ENCODE assay signal across 9 cellular contexts in the genomic region with DNA sequence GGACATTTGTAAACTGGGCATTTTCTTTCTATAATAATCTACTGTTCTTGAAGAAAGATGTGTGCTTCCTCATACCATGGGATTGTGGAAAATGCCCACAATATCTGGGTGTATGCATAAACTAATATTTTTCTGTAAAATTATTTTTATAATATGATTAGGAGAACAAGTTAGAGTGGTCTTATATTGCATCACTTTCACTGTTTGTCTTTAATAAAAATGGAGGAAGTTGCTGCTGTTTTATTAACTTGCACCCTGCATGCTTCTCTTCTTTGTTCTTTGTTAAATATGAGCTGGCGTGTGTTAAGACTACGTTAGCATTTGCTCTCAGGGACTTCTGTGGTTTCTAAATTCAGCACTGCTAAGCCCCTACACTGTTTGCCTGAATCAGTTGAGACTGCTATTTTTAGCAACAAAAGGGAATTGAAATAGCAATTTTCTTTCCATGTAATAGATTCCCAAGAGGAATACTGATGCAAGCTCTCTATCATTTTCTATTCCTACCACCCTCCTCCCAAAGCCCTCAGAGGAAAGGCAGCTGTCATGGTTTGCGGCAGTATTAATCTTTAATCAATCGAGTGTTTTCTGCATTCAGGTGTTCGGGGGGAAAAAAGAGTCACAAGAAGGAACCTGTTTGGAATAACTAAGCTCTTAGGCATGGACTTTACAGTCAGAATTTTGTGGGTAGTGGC. TPM values are rescaled to one million over a fixed set of nuclear protein-coding genes. Genes with fewer than 3 reads are reported as not detected.
A peak's percentile ranks its signal among the peaks of the same experiment; 100 is the strongest.
DNase-seq lines count a peak whose midpoint lies in the region; ATAC-seq and TF ChIP-seq lines count a peak whose summit lies in the region.
"Had no signal": no experiment of that assay in that cellular context is flagged by ENCODE, and none has a peak within 500 bp of the region (broad histone marks: within the 10 kb centered on the region; RNA-seq: fewer than 3 reads in every experiment).

No MANE protein-coding gene starts in this region.

- no peak overlapping the region for H3K14ac ChIP-seq in mesenchymal stem cell (ENCODE audit: low read length in 2 of 2)

- H3K27me3 Mint-ChIP-seq in activated naive CD4-positive, alpha-beta T cell treated with anti-CD3 and anti-CD28 coated beads for 36 hours (ENCODE audit: low read depth) = no peaks in the 10 kb centered on the region

- TF ChIP-seq POLR2A in GM18505 (IDR thresholded peaks at IDR 0.05; ENCODE audit: borderline replicate concordance, extremely low read depth, insufficient read depth, insufficient read length) = no peak
- TF ChIP-seq POLR2A in gastroesophageal sphincter (IDR thresholded peaks at IDR 0.05) = no peak

- no peak for TF ChIP-seq EP300 in gastroesophageal sphincter (IDR thresholded peaks at IDR 0.05)

- no peak overlapping the region for H3K18ac ChIP-seq in mesenchymal stem cell (ENCODE audit: low read depth in 1 of 2, low read length in 2 of 2)

- peaks cover 2% of the 10 kb centered on the region for H3K9me3 Mint-ChIP-seq in activated naive CD4-positive, alpha-beta T cell treated with anti-CD3 and anti-CD28 coated beads for 36 hours

- H3K27me3 ChIP-seq in mesenchymal stem cell (ENCODE audit: control insufficient read depth in 1 of 2, insufficient read depth in 1 of 2, low read length in 2 of 2) = no peaks in the 10 kb centered on the region
- no peaks in the 10 kb centered on the region for H3K27me3 ChIP-seq in gastroesophageal sphincter

- no peak overlapping the region for H2BK120ac ChIP-seq in mesenchymal stem cell (ENCODE audit: low read depth, low read length)

- H3K27ac ChIP-seq in caudate nucleus (ENCODE audit: low read depth, low read length) = peak overlapping the region; percentile 36
- H3K27ac ChIP-seq in mesenchymal stem cell (ENCODE audit: low read length, poor library complexity, severe bottlenecking) = peak overlapping the region; percentile 28
- peak overlapping the region in 2 of 4 donors; percentile 34 to 46 for H3K27ac ChIP-seq in gastroesophageal sphincter

- WGBS in mesenchymal stem cell = 75% methylated on average over 5 of the region's 5 CpGs
- WGBS in gastroesophageal sphincter (ENCODE audit: low coverage in 1 of 2), 2 donors = 21 to 45% methylated on average over 5 of the region's 5 CpGs

- CTCF ChIA-PET in activated naive CD4-positive, alpha-beta T cell treated with anti-CD3 and anti-CD28 coated beads for 36 hours (lab: Charles Lee) = interaction anchor here (0.6 kb wide), 1 partner anchor 464 kb away, joined by 4 read pairs; no protein-coding TSS in a partner anchor

- no peak overlapping the region for H3K4me3 Mint-ChIP-seq in activated naive CD4-positive, alpha-beta T cell treated with anti-CD3 and anti-CD28 coated beads for 36 hours

- peaks cover 50% of the 10 kb centered on the region for H3K36me3 Mint-ChIP-seq in activated naive CD4-positive, alpha-beta T cell treated with anti-CD3 and anti-CD28 coated beads for 36 hours (ENCODE audit: low read depth)

- no peak overlapping the region for H2BK15ac ChIP-seq in mesenchymal stem cell (ENCODE audit: low read depth, poor library complexity, severe bottlenecking)

- intact Hi-C loops in activated naive CD4-positive, alpha-beta T cell treated with anti-CD3 and anti-CD28 coated beads for 36 hours (cut with micrococcal nuclease) = no loop called here

- peak overlapping the region; percentile 83 for H3K9ac ChIP-seq in mesenchymal stem cell (ENCODE audit: low read length)

- TF ChIP-seq CTCF in AG09309 (IDR thresholded peaks at IDR 0.05; ENCODE audit: control insufficient read depth, insufficient read depth, low read depth, low read length, missing control alignments) (no peak), gastroesophageal sphincter (IDR thresholded peaks at IDR 0.05) (no peak)

- H4K91ac ChIP-seq in mesenchymal stem cell (ENCODE audit: low read length) = no peak overlapping the region

- DNase-seq in AG09309 (ENCODE audit: low read depth) = peak; percentile 58
- DNase-seq in LHCN-M2 (ENCODE audit: low read depth) = peak; percentile 87
- peak in 4 of 61 donors; percentile 3 to 54 (median 16) for DNase-seq in caudate nucleus (lab: John Stamatoyannopoulos, UW)
- peak; percentile 74 for DNase-seq in mesenchymal stem cell
- DNase-seq in activated naive CD4-positive, alpha-beta T cell treated with anti-CD3 and anti-CD28 coated beads for 36 hours = no peak
- DNase-seq: DMS53 had no signal

- H3K9me3 ChIP-seq in mesenchymal stem cell (ENCODE audit: control insufficient read depth, low read length) (no peaks in the 10 kb centered on the region), gastroesophageal sphincter (no peaks in the 10 kb centered on the region)

- H2AFZ ChIP-seq in mesenchymal stem cell (ENCODE audit: low read depth, low read length) = no peak overlapping the region

- ATAC-seq in GM18505 (IDR thresholded peaks at IDR 0.05; ENCODE audit: unreplicated experiment) (no peak), HG03439 (IDR thresholded peaks at IDR 0.05; ENCODE audit: unreplicated experiment) (no peak), gastroesophageal sphincter (no peak)

- peaks cover 7% of the 10 kb centered on the region in 2 experiments for H3K36me3 ChIP-seq in mesenchymal stem cell (ENCODE audit: control insufficient read depth in 1 of 2, insufficient read depth in 2 of 2, low read depth in 1 of 2, low read length in 2 of 2)
- H3K36me3 ChIP-seq in gastroesophageal sphincter = peaks cover 0 to 6% of the 10 kb centered on the region in 2 donors

- H3K79me1 ChIP-seq in mesenchymal stem cell (replicated peaks; ENCODE audit: low read length, poor library complexity, severe bottlenecking) = peaks cover 15% of the 10 kb centered on the region

- no peak overlapping the region for H2BK5ac ChIP-seq in mesenchymal stem cell (ENCODE audit: low read depth, low read length, poor library complexity, severe bottlenecking)

- H3K4me2 ChIP-seq in mesenchymal stem cell (ENCODE audit: low read length, poor library complexity, severe bottlenecking) = no peak overlapping the region

- H4K8ac ChIP-seq in mesenchymal stem cell (ENCODE audit: low read length) = no peak overlapping the region

- H3K4me3 ChIP-seq in AG09309 (ENCODE audit: control insufficient read depth, low read depth, low read length) = 0 out of 2 replicates have a peak overlapping the region, but pooled peaks have one; percentile 2
- H3K4me3 ChIP-seq in mesenchymal stem cell (ENCODE audit: insufficient read depth in 1 of 2, low read depth in 1 of 2, low read length in 2 of 2) = peak overlapping the region in 1 of 2 experiments; percentile 43
- no peak overlapping the region for H3K4me3 ChIP-seq in gastroesophageal sphincter

- H3K4me1 Mint-ChIP-seq in activated naive CD4-positive, alpha-beta T cell treated with anti-CD3 and anti-CD28 coated beads for 36 hours (ENCODE audit: low read depth) = peaks cover 11% of the 10 kb centered on the region

- H2BK12ac ChIP-seq in mesenchymal stem cell (ENCODE audit: low read length in 2 of 2) = no peak overlapping the region

- H2AK5ac ChIP-seq in mesenchymal stem cell (ENCODE audit: low read length, severe bottlenecking) = no peak overlapping the region

- H3K27ac Mint-ChIP-seq in activated naive CD4-positive, alpha-beta T cell treated with anti-CD3 and anti-CD28 coated beads for 36 hours = no peak overlapping the region

- H3K4ac ChIP-seq in mesenchymal stem cell (ENCODE audit: low read depth in 1 of 2, low read length in 2 of 2) = no peak overlapping the region

- no peak overlapping the region for H3K23ac ChIP-seq in mesenchymal stem cell (ENCODE audit: low read length in 2 of 2)

- H3K4me1 ChIP-seq in mesenchymal stem cell (ENCODE audit: control insufficient read depth, insufficient read depth, low read depth, low read length) = peaks cover 3% of the 10 kb centered on the region
- peaks cover 0 to 37% (median 10%) of the 10 kb centered on the region in 3 donors for H3K4me1 ChIP-seq in gastroesophageal sphincter

RNA-seq across cellular contexts. Expression of a gene that starts 56.1 kb away (rescaled TPM):
- total RNA-seq in LHCN-M2 (2014; rRNA removed) (39.9 and 48.6 TPM in 2 replicates), gastroesophageal sphincter (10 to 100 TPM; 37.5 to 47.5 (median 42.2) TPM)
- polyA plus RNA-seq in LHCN-M2 (2012) = 21.5 TPM
- 149 TPM for polyA plus RNA-seq in mesenchymal stem cell (2013, experiment 1 of 2)
- 152 TPM for polyA plus RNA-seq in mesenchymal stem cell (2013, experiment 2 of 2)
- 10 to 100 TPM; 31.7 to 33.8 TPM for total RNA-seq in activated naive CD4-positive, alpha-beta T cell treated with anti-CD3 and anti-CD28 coated beads for 36 hours
